Comparison of ENCODE assay signal across 15 cellular contexts in the genomic region with DNA sequence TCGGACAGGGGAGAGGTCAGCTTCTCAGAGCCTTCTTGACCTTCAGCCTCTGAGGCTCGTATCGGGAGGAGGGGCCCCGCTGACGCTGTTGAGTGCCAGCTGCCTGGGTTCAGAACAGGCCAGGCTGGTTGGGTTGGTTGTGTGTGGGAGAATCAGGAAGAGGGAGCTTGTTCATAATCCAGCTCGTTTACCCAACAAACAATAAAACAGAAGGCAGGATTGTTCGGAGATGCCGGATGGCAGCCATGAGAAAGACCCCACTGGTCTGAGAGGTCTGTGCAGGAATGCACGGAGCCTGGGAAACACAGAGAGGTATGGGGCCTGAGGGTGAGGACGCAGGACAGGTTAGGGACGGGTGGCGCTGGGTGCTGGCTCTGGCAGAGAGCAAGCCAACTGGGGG. TPM values are rescaled to one million over a fixed set of nuclear protein-coding genes. Genes with fewer than 3 reads are reported as not detected.
A peak's percentile ranks its signal among the peaks of the same experiment; 100 is the strongest.
DNase-seq lines count a peak whose midpoint lies in the region; ATAC-seq and TF ChIP-seq lines count a peak whose summit lies in the region.
"Had no signal": no experiment of that assay in that cellular context is flagged by ENCODE, and none has a peak within 500 bp of the region (broad histone marks: within the 10 kb centered on the region; RNA-seq: fewer than 3 reads in every experiment).

No MANE protein-coding gene starts in this region.

- H3K4me1 Mint-ChIP-seq in CD4-positive, alpha-beta T cell (ENCODE audit: low read depth) = no peaks in the 10 kb centered on the region
- H3K4me1 Mint-ChIP-seq: activated CD4-positive, alpha-beta T cell treated with anti-CD3 and anti-CD28 coated beads, Interleukin-2, amount 10 ng/mL, durations not matched to agents 7 days and 5 days had no signal

- POLR2A ChIA-PET in PC-3 (lab: Charles Lee; ENCODE audit: unreplicated experiment) = no interaction called here
- POLR2A ChIA-PET in CD4-positive, alpha-beta T cell (lab: Charles Lee) = no interaction called here

- DNase-seq in ELF-1 (ENCODE audit: low read depth, low spot score) (peak; percentile 86), PC-3 (peak; percentile 95), left colon (peak; percentile 94), prostate gland (ENCODE audit: low spot score) (peak; percentile 93), gastrocnemius medialis (no peak), Right ventricle myocardium superior (no peak)
- no peak for DNase-seq in CD4-positive, alpha-beta T cell
- DNase-seq: activated CD4-positive, alpha-beta T cell treated with anti-CD3 and anti-CD28 coated beads, Interleukin-2, amount 10 ng/mL, durations not matched to agents 7 days and 5 days; psoas muscle; stimulated activated CD4-positive, alpha-beta T cell treated with anti-CD3 and anti-CD28 coated beads, Interleukin-2, amount 100 ng/mL, for 24 hours had no signal

- peaks cover 41% of the 10 kb centered on the region for H3K4me1 ChIP-seq in PC-3 (ENCODE audit: insufficient read depth, low read length)
- H3K4me1 ChIP-seq in prostate gland (replicated peaks) = peaks cover 8% of the 10 kb centered on the region
- H3K4me1 ChIP-seq in gastrocnemius medialis = no peaks in the 10 kb centered on the region
- H3K4me1 ChIP-seq: BLaER1, psoas muscle had no signal

- H3K27me3 ChIP-seq in PC-3 (ENCODE audit: low read length) (no peaks in the 10 kb centered on the region), prostate gland (replicated peaks; ENCODE audit: insufficient read depth) (no peaks in the 10 kb centered on the region), gastrocnemius medialis (peaks cover 0 to 5% (median 0%) of the 10 kb centered on the region in 3 donors)
- H3K27me3 ChIP-seq in CD4-positive, alpha-beta T cell (ENCODE audit: control insufficient read depth, insufficient read depth, low read length) = no peaks in the 10 kb centered on the region
- H3K27me3 ChIP-seq: BLaER1 had no signal

- intact Hi-C loops in PC-3 (cut with micrococcal nuclease) (no loop called here), left colon (cut with DNase I, micrococcal nuclease) (no loop called here), prostate gland (cut with DNase I) (no loop called here), gastrocnemius medialis (cut with DNase I; ENCODE audit: low total_unique reads) (no loop called here), Right ventricle myocardium superior (cut with DNase I) (no loop called here)
- intact Hi-C loops in CD4-positive, alpha-beta T cell (cut with DNase I, micrococcal nuclease) = no loop called here

- H3K36me3 Mint-ChIP-seq in CD4-positive, alpha-beta T cell (ENCODE audit: low read depth) = no peaks in the 10 kb centered on the region

- no peaks in the 10 kb centered on the region for H3K36me3 ChIP-seq in PC-3 (ENCODE audit: low read depth, low read length)
- no peaks in the 10 kb centered on the region for H3K36me3 ChIP-seq in prostate gland
- no peaks in the 10 kb centered on the region for H3K36me3 ChIP-seq in gastrocnemius medialis
- H3K36me3 ChIP-seq: BLaER1 had no signal

- H3K27me3 Mint-ChIP-seq in CD4-positive, alpha-beta T cell = peaks cover 13% of the 10 kb centered on the region

- TF ChIP-seq POLR2A in prostate gland (IDR thresholded peaks at IDR 0.05) = no peak
- no peak for TF ChIP-seq POLR2A in gastrocnemius medialis (IDR thresholded peaks at IDR 0.05)

- ATAC-seq in PC-3 (peak; percentile 66), left colon (peak; percentile 91), gastrocnemius medialis (no peak), HG02981 (IDR thresholded peaks at IDR 0.05; ENCODE audit: unreplicated experiment) (no peak), Right ventricle myocardium superior (ENCODE audit: poor library complexity) (no peak)
- no peak for ATAC-seq in CD4-positive, alpha-beta T cell (ENCODE audit: poor library complexity)
- ATAC-seq: Panc1, psoas muscle had no signal

- in situ Hi-C loops in gastrocnemius medialis (cut with MboI; ENCODE audit: low sequenced_read_pairs in 4 of 4) = no loop called here

- TF ChIP-seq CTCF in PC-3 (conservative IDR thresholded peaks at IDR 0.05; ENCODE audit: low read depth, low read length) (no peak), prostate gland (IDR thresholded peaks at IDR 0.05) (no peak), gastrocnemius medialis (IDR thresholded peaks at IDR 0.05 in 4 of 5, conservative IDR thresholded peaks at IDR 0.05 in 1 of 5) (no peak)
- TF ChIP-seq CTCF in CD4-positive, alpha-beta T cell (IDR thresholded peaks at IDR 0.05) = no peak

- peak overlapping the region; percentile 29 for H2AFZ ChIP-seq in PC-3 (ENCODE audit: low read length)

- H3K27ac Mint-ChIP-seq in CD4-positive, alpha-beta T cell = no peak overlapping the region
- H3K27ac Mint-ChIP-seq: activated CD4-positive, alpha-beta T cell treated with anti-CD3 and anti-CD28 coated beads, Interleukin-2, amount 10 ng/mL, durations not matched to agents 7 days and 5 days had no signal

- H3K9me3 ChIP-seq in PC-3 (ENCODE audit: low read length) (no peaks in the 10 kb centered on the region; the same call in 1 of the 2 replicates), prostate gland (no peaks in the 10 kb centered on the region), gastrocnemius medialis (no peaks in the 10 kb centered on the region)
- no peaks in the 10 kb centered on the region for H3K9me3 ChIP-seq in CD4-positive, alpha-beta T cell (ENCODE audit: control insufficient read depth, low read length)

- H3K4me3 ChIP-seq in PC-3 (ENCODE audit: low read length) = peak overlapping the region; percentile 51
- peak overlapping the region; percentile 25 to 42 for H3K4me3 ChIP-seq in prostate gland
- no peak overlapping the region for H3K4me3 ChIP-seq in gastrocnemius medialis
- H3K4me3 ChIP-seq: BLaER1, psoas muscle had no signal

- H3K4me3 Mint-ChIP-seq in CD4-positive, alpha-beta T cell = no peak overlapping the region
- H3K4me3 Mint-ChIP-seq: activated CD4-positive, alpha-beta T cell treated with anti-CD3 and anti-CD28 coated beads, Interleukin-2, amount 10 ng/mL, durations not matched to agents 7 days and 5 days had no signal

- H4K20me1 ChIP-seq in PC-3 (ENCODE audit: low read length) = no peaks in the 10 kb centered on the region
- H4K20me1 ChIP-seq: BLaER1 had no signal

- no TSS peak for BruUV-seq in PC-3 (replicated peaks; lab: Mats Ljungman, UMichigan)

- no peaks in the 10 kb centered on the region; the same call in 1 of the 2 replicates for H3K79me2 ChIP-seq in PC-3 (ENCODE audit: low read length)

- peak overlapping the region; percentile 70 for H3K4me2 ChIP-seq in PC-3 (ENCODE audit: low read length)
- H3K4me2 ChIP-seq: BLaER1 had no signal

- whole genome bisulfite sequencing in prostate gland = 39% methylated on average over 12 of the region's 12 CpGs

- H3K27ac ChIP-seq in PC-3 (ENCODE audit: low read length) (peak overlapping the region; percentile 87), prostate gland (peak overlapping the region; percentile 67 to 78), gastrocnemius medialis (no peak overlapping the region)
- H3K27ac ChIP-seq in CD4-positive, alpha-beta T cell (ENCODE audit: low read depth, low read length) = no peak overlapping the region
- H3K27ac ChIP-seq: BLaER1, psoas muscle had no signal

- H3K9ac ChIP-seq in PC-3 (ENCODE audit: low read length) = peak overlapping the region; percentile 66
- H3K9ac ChIP-seq: BLaER1 had no signal

- peaks cover under 1% of the 10 kb centered on the region for H3K9me3 Mint-ChIP-seq in CD4-positive, alpha-beta T cell
- H3K9me3 Mint-ChIP-seq: activated CD4-positive, alpha-beta T cell treated with anti-CD3 and anti-CD28 coated beads, Interleukin-2, amount 10 ng/mL, durations not matched to agents 7 days and 5 days had no signal

- H3K9me2 ChIP-seq in PC-3 (replicated peaks; ENCODE audit: low read length) = no peaks in the 10 kb centered on the region

- CTCF ChIA-PET in PC-3 (lab: Charles Lee) = no interaction called here
- CTCF ChIA-PET in CD4-positive, alpha-beta T cell (lab: Charles Lee) = no interaction called here

- H3F3A ChIP-seq in PC-3 (ENCODE audit: low read length, unreplicated experiment) = no peaks in the 10 kb centered on the region

RNA-seq across cellular contexts. Expression of gene SHANK2, which starts 31.6 kb away (rescaled TPM):
- total RNA-seq in PC-3 (2014; rRNA removed) (33.2 and 45.0 TPM in 2 replicates), left colon (10 to 100 TPM; 28.6 to 43.0 TPM), prostate gland (10 to 100 TPM; 43.5 to 46.4 TPM), gastrocnemius medialis (under 1 TPM in 1 of 4 donors, not detected in 3; 0.40 TPM), Right ventricle myocardium superior (0.11 TPM)
- not detected for total RNA-seq in CD4-positive, alpha-beta T cell
- total RNA-seq: activated CD4-positive, alpha-beta T cell treated with anti-CD3 and anti-CD28 coated beads, Interleukin-2, amount 10 ng/mL, durations not matched to agents 7 days and 5 days; M059J; T-helper 2 cell treated with Interferon-gamma antibody and Interleukin-4, amounts not matched to agents 100 ng/mL and 5 ng/mL, for 36 hours had no signal

Comparison
In these comparisons a context has a peak if more than half of its experiments do, and no peak if none do; other contexts are left out.
1. DNase-seq: peak in ELF-1 (single experiment), PC-3 (single experiment), left colon (2 of 2) and prostate gland (single experiment); none in gastrocnemius medialis (0 of 2), CD4-positive, alpha-beta T cell (0 of 10) and Right ventricle myocardium superior (single experiment).
2. ATAC-seq: peak in PC-3 (single experiment) and left colon (single experiment); none in gastrocnemius medialis (0 of 2), CD4-positive, alpha-beta T cell (single experiment), HG02981 (single experiment) and Right ventricle myocardium superior (single experiment).
3. H3K27ac ChIP-seq: peak in PC-3 (single experiment) and prostate gland (2 of 2); none in gastrocnemius medialis (0 of 4) and CD4-positive, alpha-beta T cell (single experiment).
4. H3K4me3 ChIP-seq: peak in PC-3 (single experiment) and prostate gland (2 of 2); none in gastrocnemius medialis (0 of 4).
5. RNA of gene SHANK2, which starts 31.6 kb away (total RNA-seq): 43.5 to 46.4 TPM in prostate gland, 33.2 to 45.0 TPM in PC-3 and 28.6 to 43.0 TPM in left colon; 0.40 TPM in gastrocnemius medialis, 0.11 TPM in Right ventricle myocardium superior (single experiment) and not detected in CD4-positive, alpha-beta T cell; every median in the first group is over 10 times any median in the second.